In genomic region chr10:125792342-125793063, GRCh38 we compare ENCODE assay signal across 19 cellular contexts. TPM values are rescaled to one million over a fixed set of nuclear protein-coding genes. Genes with fewer than 3 reads are reported as not detected.
"Had no signal": no experiment of that assay in that cellular context is flagged by ENCODE, and none has a peak within 500 bp of the region (broad histone marks: within the 10 kb centered on the region; RNA-seq: fewer than 3 reads in every experiment).

No MANE protein-coding gene starts in this region.

- H3K9me3 Mint-ChIP-seq: activated CD4-positive, alpha-beta T cell treated with anti-CD3 and anti-CD28 coated beads, Interleukin-2, amount 10 ng/mL, durations not matched to agents 24 days and 14 days; activated naive CD4-positive, alpha-beta T cell treated with anti-CD3 and anti-CD28 coated beads, Interleukin-2, amount 50 U/mL, for 72 hours had no signal

- H3K27me3 ChIP-seq: adrenal gland, ascending aorta, brain microvascular endothelial cell, heart left ventricle, spleen, upper lobe of right lung had no signal

- H3K27ac Mint-ChIP-seq: activated CD4-positive, alpha-beta T cell treated with anti-CD3 and anti-CD28 coated beads, Interleukin-2, amount 10 ng/mL, durations not matched to agents 24 days and 14 days had no signal

- H3K27me3 Mint-ChIP-seq: activated CD4-positive, alpha-beta T cell treated with anti-CD3 and anti-CD28 coated beads, Interleukin-2, amount 10 ng/mL, durations not matched to agents 24 days and 14 days had no signal

- H3K9me3 ChIP-seq: adrenal gland, ascending aorta, heart left ventricle, spleen, upper lobe of right lung had no signal

- DNase-seq: activated CD4-positive, alpha-beta T cell treated with anti-CD3 and anti-CD28 coated beads, Interleukin-2, amount 10 ng/mL, durations not matched to agents 24 days and 14 days; activated T-cell treated with anti-CD3 and anti-CD28 coated beads, Interleukin-2, amount 50 U/mL, for 1 hour; adrenal gland; brain microvascular endothelial cell; central memory CD4-positive, alpha-beta T cell; heart left ventricle; islet precursor cell; left cardiac atrium; mesenchymal stem cell; spleen; stimulated activated CD4-positive, alpha-beta T cell treated with anti-CD3 and anti-CD28 coated beads, Interleukin-4, amount 100 ng/mL, for 1 hour; stimulated activated naive CD8-positive, alpha-beta T cell treated with anti-CD3 and anti-CD28 coated beads, Interleukin-15, Interleukin-2, amounts not matched to agents 100 U/mL and 50 U/mL, for 24 hours; T-helper 1 cell; T-helper 9 cell; upper lobe of right lung had no signal

- ATAC-seq: activated naive CD4-positive, alpha-beta T cell treated with anti-CD3 and anti-CD28 coated beads, Interleukin-2, amount 50 U/mL, for 72 hours; heart left ventricle; left cardiac atrium; stimulated activated naive CD8-positive, alpha-beta T cell treated with anti-CD3 and anti-CD28 coated beads, Interleukin-15, Interleukin-2, amounts not matched to agents 100 U/mL and 50 U/mL, for 24 hours; upper lobe of right lung had no signal

- H3K4me3 Mint-ChIP-seq: activated CD4-positive, alpha-beta T cell treated with anti-CD3 and anti-CD28 coated beads, Interleukin-2, amount 10 ng/mL, durations not matched to agents 24 days and 14 days had no signal

- H3K4me3 ChIP-seq: adrenal gland, ascending aorta, heart left ventricle, spleen, upper lobe of right lung had no signal

- H3K27ac ChIP-seq: adrenal gland, ascending aorta, brain microvascular endothelial cell, heart left ventricle, upper lobe of right lung had no signal

- H3K4me1 ChIP-seq: adrenal gland, ascending aorta, upper lobe of right lung had no signal

RNA-seq across cellular contexts. Expression of gene MMP21, which starts 16.9 kb away (rescaled TPM):
- total RNA-seq: activated naive CD4-positive, alpha-beta T cell treated with anti-CD3 and anti-CD28 coated beads, Interleukin-2, amount 50 U/mL, for 72 hours; ascending aorta; myocyte; osteoblast; upper lobe of right lung had no signal
